Comparison of ENCODE assay signal across 23 cellular contexts in genomic region chr10:32373496-32373895, GRCh38.
"Had no signal": no experiment of that assay in that cellular context is flagged by ENCODE, and none has a peak within 500 bp of the region (broad histone marks: within the 10 kb centered on the region; RNA-seq: fewer than 3 reads in every experiment).

No MANE protein-coding gene starts in this region.

- H3K27me3 ChIP-seq: brain microvascular endothelial cell, esophagus squamous epithelium, left lung, neutrophil, thyroid gland, uterus had no signal

- H3K4me3 ChIP-seq: coronary artery, esophagus squamous epithelium, left lung, mucosa of descending colon, thyroid gland, uterus had no signal

- FAIRE-seq: kidney had no signal

- H3K27ac Mint-ChIP-seq: activated T-helper 2 cell treated with anti-CD3 and anti-CD28 coated beads, Interferon-gamma antibody, Interleukin-2, Interleukin-4, amounts not matched to agents 10 μg/mL and 5 μg/mL and 100 μg/mL, durations not matched to agents 14 hours and 24 hours and 36 hours had no signal

- H3K36me3 ChIP-seq: brain microvascular endothelial cell, esophagus squamous epithelium, left lung, neutrophil, thyroid gland, uterus had no signal

- H3K9me3 ChIP-seq: esophagus squamous epithelium, left lung, mucosa of descending colon, neutrophil, thyroid gland, uterus had no signal

- DNase-seq: activated CD4-positive, CD25-positive, alpha-beta regulatory T cell treated with anti-CD3 and anti-CD28 coated beads, Interleukin-2, amount 50 U/mL, for 72 hours; activated CD8-positive, alpha-beta memory T cell treated with anti-CD3 and anti-CD28 coated beads, Interleukin-2, amount 50 U/mL, for 48 hours; activated naive CD4-positive, alpha-beta T cell treated with anti-CD3 and anti-CD28 coated beads for 36 hours; amniotic stem cell; brain microvascular endothelial cell; esophagus squamous epithelium; hippocampal formation; kidney; left lung; mammary epithelial cell; mucosa of descending colon; natural killer cell; posterior cingulate gyrus; retina; stimulated activated CD4-positive, alpha-beta T cell treated with anti-CD3 and anti-CD28 coated beads, Interleukin-12 subunit alpha, Interleukin-12 subunit beta, amount 100 ng/mL, for 4 hours; stimulated activated CD4-positive, alpha-beta T cell treated with anti-CD3 and anti-CD28 coated beads, Interleukin-2, amount 100 ng/mL, for 24 hours; T-helper 1 cell; thyroid gland; uterus had no signal

- H3K4me3 Mint-ChIP-seq: natural killer cell had no signal

- H3K27me3 Mint-ChIP-seq: central memory CD8-positive, alpha-beta T cell had no signal

- H3K9me3 Mint-ChIP-seq: central memory CD8-positive, alpha-beta T cell; natural killer cell had no signal

- H3K4me1 ChIP-seq: uterus had no signal

- H3K36me3 Mint-ChIP-seq: natural killer cell had no signal

- H3K27ac ChIP-seq: brain microvascular endothelial cell, left lung, neutrophil, thyroid gland, uterus had no signal

- ATAC-seq: left lung, mucosa of descending colon, natural killer cell had no signal
